In the genomic region with DNA sequence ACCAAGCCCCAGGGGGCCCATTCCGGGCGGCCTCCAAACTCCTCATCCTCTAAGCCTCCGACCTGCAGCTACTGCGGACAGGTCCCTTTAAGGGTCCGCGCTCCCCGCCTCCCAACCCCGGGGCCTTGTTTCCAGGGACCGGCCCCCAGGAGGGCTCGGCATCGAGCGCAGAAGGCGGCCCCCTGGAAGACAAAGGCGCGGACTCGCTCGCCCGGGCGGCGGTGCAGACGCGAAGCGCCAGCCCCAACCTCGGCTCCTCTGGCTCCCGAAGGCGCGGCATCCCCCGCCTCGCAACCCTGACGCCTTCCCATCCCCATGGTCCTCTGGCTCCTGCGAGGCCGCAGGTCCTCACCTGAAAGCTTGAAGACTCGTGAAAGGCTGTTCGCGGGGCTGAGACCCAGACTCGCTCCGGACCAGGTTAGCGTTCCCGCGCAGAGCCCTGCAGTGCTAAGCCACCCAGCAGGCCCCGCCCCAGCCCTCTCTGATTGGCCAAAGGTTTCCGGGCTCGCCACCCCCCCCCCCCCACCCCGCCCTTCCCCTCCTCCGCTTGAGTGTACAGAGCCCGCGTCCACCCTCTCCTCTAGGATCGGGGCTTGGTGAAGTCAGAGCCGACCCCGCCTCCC, we compare ENCODE assay signal across 8 cellular contexts. TPM values are rescaled to one million over a fixed set of nuclear protein-coding genes. Genes with fewer than 3 reads are reported as not detected.
A peak's percentile ranks its signal among the peaks of the same experiment; 100 is the strongest.
DNase-seq lines count a peak whose midpoint lies in the region; ATAC-seq and TF ChIP-seq lines count a peak whose summit lies in the region.

A gene (minus strand): TSS at position 426 of the 623 bp plus-strand sequence.

- H3K9me3 ChIP-seq in ectodermal cell (ENCODE audit: control insufficient read depth, low read length) = no peaks in the 10 kb centered on the region

- peaks cover 3% of the 10 kb centered on the region for H3K36me3 ChIP-seq in ectodermal cell (ENCODE audit: control insufficient read depth, insufficient read depth, low read length)

- POLR2A ChIA-PET in GM10248 (lab: Yijun Ruan, JAX) = no interaction called here
- POLR2A ChIA-PET in activated CD8-positive, alpha-beta T cell treated with anti-CD3 and anti-CD28 coated beads, Interleukin-2, amount 10 ng/mL, durations not matched to agents 7 days and 5 days (lab: Charles Lee) = no interaction called here

- peak within 1 kb of the TSS; percentile 73 for H3K4me3 Mint-ChIP-seq in activated CD8-positive, alpha-beta T cell treated with anti-CD3 and anti-CD28 coated beads, Interleukin-2, amount 10 ng/mL, durations not matched to agents 7 days and 5 days

- TF ChIP-seq CTCF in GM10248 (IDR thresholded peaks at IDR 0.05; ENCODE audit: control extremely low read depth, extremely low read depth, low read depth, missing control alignments) = no peak
- TF ChIP-seq CTCF in lower leg skin (IDR thresholded peaks at IDR 0.05) = no peak

- intact Hi-C loops in lower leg skin (cut with DNase I; ENCODE audit: low total_unique reads) = no loop called here

- no peaks in the 10 kb centered on the region for H3K36me3 Mint-ChIP-seq in activated CD8-positive, alpha-beta T cell treated with anti-CD3 and anti-CD28 coated beads, Interleukin-2, amount 10 ng/mL, durations not matched to agents 7 days and 5 days (ENCODE audit: low read depth)

- H3K27ac Mint-ChIP-seq in activated CD8-positive, alpha-beta T cell treated with anti-CD3 and anti-CD28 coated beads, Interleukin-2, amount 10 ng/mL, durations not matched to agents 7 days and 5 days = no peak within 1 kb of the TSS

- no peaks in the 10 kb centered on the region for H3K9me3 Mint-ChIP-seq in activated CD8-positive, alpha-beta T cell treated with anti-CD3 and anti-CD28 coated beads, Interleukin-2, amount 10 ng/mL, durations not matched to agents 7 days and 5 days (ENCODE audit: insufficient read depth)

- H3K4me1 ChIP-seq in ectodermal cell (ENCODE audit: control insufficient read depth, insufficient read depth, low read length) = no peaks in the 10 kb centered on the region

- DNase-seq in GM10248 (ENCODE audit: extremely low spot score) = peak; percentile 49
- peak; percentile 90 for DNase-seq in NCI-H2227 (lab: John Stamatoyannopoulos, UW; ENCODE audit: unreplicated experiment)
- DNase-seq in activated CD8-positive, alpha-beta T cell treated with anti-CD3 and anti-CD28 coated beads, Interleukin-2, amount 10 ng/mL, durations not matched to agents 7 days and 5 days = peak; percentile 51
- peak; percentile 34 to 90 for DNase-seq in lower leg skin (ENCODE audit: low spot score in 2 of 2)
- DNase-seq in stimulated activated CD4-positive, alpha-beta T cell treated with anti-CD3 and anti-CD28 coated beads, Interleukin-4, amount 100 ng/mL, for 48 hours (ENCODE audit: low read depth in 2 of 2) = peak; percentile 37 to 41
- no peak for DNase-seq in NCI-H226

- TF ChIP-seq POLR2A in lower leg skin (IDR thresholded peaks at IDR 0.05) = no peak

- H3K4me3 ChIP-seq in ectodermal cell (ENCODE audit: insufficient read depth, low read depth, low read length) = peak within 1 kb of the TSS; percentile 62
- H3K4me3 ChIP-seq in lower leg skin (ENCODE audit: low read depth, poor library complexity, severe bottlenecking) = no peak within 1 kb of the TSS

- H3K27ac ChIP-seq in ectodermal cell (ENCODE audit: insufficient read depth, low read depth, low read length, poor library complexity, severe bottlenecking) = peak within 1 kb of the TSS; percentile 87

- peaks cover 6% of the 10 kb centered on the region for H3K4me1 Mint-ChIP-seq in activated CD8-positive, alpha-beta T cell treated with anti-CD3 and anti-CD28 coated beads, Interleukin-2, amount 10 ng/mL, durations not matched to agents 7 days and 5 days (ENCODE audit: low read depth)

- peaks cover 24% of the 10 kb centered on the region for H3K27me3 Mint-ChIP-seq in activated CD8-positive, alpha-beta T cell treated with anti-CD3 and anti-CD28 coated beads, Interleukin-2, amount 10 ng/mL, durations not matched to agents 7 days and 5 days (ENCODE audit: low read depth)

- peak; percentile 92 for ATAC-seq in HG02938 (IDR thresholded peaks at IDR 0.05; ENCODE audit: unreplicated experiment)
- peak; percentile 90 for ATAC-seq in activated CD8-positive, alpha-beta T cell treated with anti-CD3 and anti-CD28 coated beads, Interleukin-2, amount 10 ng/mL, durations not matched to agents 7 days and 5 days

- 0% methylated on average over 45 to 47 of the region's 50 CpGs for WGBS in ectodermal cell, 2 experiments
- WGBS in lower leg skin, 2 donors = 0 to 39% methylated on average over 8 to 43 of the region's 50 CpGs

- no peaks in the 10 kb centered on the region for H3K27me3 ChIP-seq in ectodermal cell (ENCODE audit: control insufficient read depth, insufficient read depth, low read length, poor library complexity, severe bottlenecking)

- CTCF ChIA-PET in GM10248 (lab: Yijun Ruan, JAX) = interaction anchor here (0.9 kb wide), 1 partner anchor 11 kb away, joined by 3 read pairs; no protein-coding TSS in a partner anchor
- CTCF ChIA-PET in activated CD8-positive, alpha-beta T cell treated with anti-CD3 and anti-CD28 coated beads, Interleukin-2, amount 10 ng/mL, durations not matched to agents 7 days and 5 days (lab: Charles Lee) = no interaction called here

RNA-seq across cellular contexts. Expression of the gene that starts here (rescaled TPM):
- under 1 TPM in 1 of 2 experiments, not detected in 1; 0.50 TPM for total RNA-seq in activated CD8-positive, alpha-beta T cell treated with anti-CD3 and anti-CD28 coated beads, Interleukin-2, amount 10 ng/mL, durations not matched to agents 7 days and 5 days
- 459 TPM for polyA plus RNA-seq in ectodermal cell (2013, experiment 1 of 4)
- polyA plus RNA-seq in ectodermal cell (2013, experiment 2 of 4) = 528 TPM
- 499 TPM for polyA plus RNA-seq in ectodermal cell (2013, experiment 3 of 4)
- 548 TPM for polyA plus RNA-seq in ectodermal cell (2013, experiment 4 of 4)
- not detected for total RNA-seq in lower leg skin

Comparison
In these comparisons a context has a peak if more than half of its experiments do, and no peak if none do; other contexts are left out.
1. Peak in DNase-seq and ATAC-seq in activated CD8-positive, alpha-beta T cell treated with anti-CD3 and anti-CD28 coated beads, Interleukin-2, amount 10 ng/mL, durations not matched to agents 7 days and 5 days; RNA of the gene not detected or under 1 TPM.
2. Peak in DNase-seq in lower leg skin; RNA of the gene not detected or under 1 TPM.